8 cellular contexts compared by ENCODE assay signal in genomic region chr20:10090588-10091166, GRCh38. TPM values are rescaled to one million over a fixed set of nuclear protein-coding genes. Genes with fewer than 3 reads are reported as not detected.
DNase-seq lines count a peak whose midpoint lies in the region; ATAC-seq and TF ChIP-seq lines count a peak whose summit lies in the region.

No MANE protein-coding gene starts in this region.

- DNase-seq in activated naive CD8-positive, alpha-beta T cell treated with anti-CD3 and anti-CD28 coated beads, Interleukin-2, amount 50 U/mL, for 24 hours, result peak; percentile 3
- DNase-seq in activated naive CD8-positive, alpha-beta T cell treated with anti-CD3 and anti-CD28 coated beads for 36 hours, result no peak
- DNase-seq in NCI-H187 treated with DMSO at 0.1 percent for 48 hours (lab: John Stamatoyannopoulos, UW), result peak; percentile 40
- DNase-seq in activated CD4-positive, alpha-beta T cell treated with anti-CD3 and anti-CD28 coated beads for 4 hours, result peak; percentile 5 to 14
- DNase-seq in fibroblast of pulmonary artery (ENCODE audit: low read depth), result peak; percentile 72
- DNase-seq in omental fat pad (ENCODE audit: low spot score), result no peak
- DNase-seq in activated CD4-positive, CD25-positive, alpha-beta regulatory T cell treated with anti-CD3 and anti-CD28 coated beads, Interleukin-2, amount 50 U/mL, for 72 hours, result no peak

- no peak for ATAC-seq in activated naive CD8-positive, alpha-beta T cell treated with anti-CD3 and anti-CD28 coated beads, Interleukin-2, amount 50 U/mL, for 24 hours
- ATAC-seq in HG02852 (IDR thresholded peaks at IDR 0.05; ENCODE audit: unreplicated experiment) (peak; percentile 91), omental fat pad (ENCODE audit: low FRiP score) (peak; percentile 84)

- TF ChIP-seq CTCF in fibroblast of pulmonary artery (IDR thresholded peaks at IDR 0.05; ENCODE audit: low read length, missing control alignments) (peak; percentile 88), omental fat pad (IDR thresholded peaks at IDR 0.05) (peak in 1 of 3 donors; percentile 61)

- H3K36me3 Mint-ChIP-seq in activated naive CD8-positive, alpha-beta T cell treated with anti-CD3 and anti-CD28 coated beads, Interleukin-2, amount 50 U/mL, for 24 hours (ENCODE audit: low read depth), result no peaks in the 10 kb centered on the region
- H3K36me3 Mint-ChIP-seq in activated naive CD8-positive, alpha-beta T cell treated with anti-CD3 and anti-CD28 coated beads for 36 hours, result no peaks in the 10 kb centered on the region

- no peaks in the 10 kb centered on the region for H3K4me1 Mint-ChIP-seq in activated naive CD8-positive, alpha-beta T cell treated with anti-CD3 and anti-CD28 coated beads, Interleukin-2, amount 50 U/mL, for 24 hours
- no peaks in the 10 kb centered on the region for H3K4me1 Mint-ChIP-seq in activated naive CD8-positive, alpha-beta T cell treated with anti-CD3 and anti-CD28 coated beads for 36 hours

- H3K27ac Mint-ChIP-seq in activated naive CD8-positive, alpha-beta T cell treated with anti-CD3 and anti-CD28 coated beads, Interleukin-2, amount 50 U/mL, for 24 hours, result no peak overlapping the region
- H3K27ac Mint-ChIP-seq in activated naive CD8-positive, alpha-beta T cell treated with anti-CD3 and anti-CD28 coated beads for 36 hours, result no peak overlapping the region

- H3K27me3 Mint-ChIP-seq in activated naive CD8-positive, alpha-beta T cell treated with anti-CD3 and anti-CD28 coated beads, Interleukin-2, amount 50 U/mL, for 24 hours, result no peaks in the 10 kb centered on the region
- H3K27me3 Mint-ChIP-seq in activated naive CD8-positive, alpha-beta T cell treated with anti-CD3 and anti-CD28 coated beads for 36 hours, result no peaks in the 10 kb centered on the region

- H3K4me3 Mint-ChIP-seq in activated naive CD8-positive, alpha-beta T cell treated with anti-CD3 and anti-CD28 coated beads, Interleukin-2, amount 50 U/mL, for 24 hours, result no peak overlapping the region
- no peak overlapping the region for H3K4me3 Mint-ChIP-seq in activated naive CD8-positive, alpha-beta T cell treated with anti-CD3 and anti-CD28 coated beads for 36 hours

- H3K4me3 ChIP-seq in fibroblast of pulmonary artery (replicated peaks; ENCODE audit: low read depth, low read length), result no peak overlapping the region

- H3K9me3 Mint-ChIP-seq in activated naive CD8-positive, alpha-beta T cell treated with anti-CD3 and anti-CD28 coated beads, Interleukin-2, amount 50 U/mL, for 24 hours, result no peaks in the 10 kb centered on the region
- H3K9me3 Mint-ChIP-seq in activated naive CD8-positive, alpha-beta T cell treated with anti-CD3 and anti-CD28 coated beads for 36 hours, result no peaks in the 10 kb centered on the region

RNA-seq across cellular contexts. Expression of gene ANKEF1, which starts 55.9 kb away (rescaled TPM):
- total RNA-seq in activated naive CD8-positive, alpha-beta T cell treated with anti-CD3 and anti-CD28 coated beads for 36 hours, result 1 to 10 TPM; 3.5 to 3.6 TPM
- total RNA-seq in omental fat pad, result 1 to 10 TPM; 2.4 to 6.5 (median 4.4) TPM

Comparison
In these comparisons a context has a peak if more than half of its experiments do, and no peak if none do; other contexts are left out.
1. DNase-seq: peak in activated naive CD8-positive, alpha-beta T cell treated with anti-CD3 and anti-CD28 coated beads, Interleukin-2, amount 50 U/mL, for 24 hours (single experiment), NCI-H187 treated with DMSO at 0.1 percent for 48 hours (single experiment), activated CD4-positive, alpha-beta T cell treated with anti-CD3 and anti-CD28 coated beads for 4 hours (2 of 2) and fibroblast of pulmonary artery (single experiment); none in activated naive CD8-positive, alpha-beta T cell treated with anti-CD3 and anti-CD28 coated beads for 36 hours (single experiment), omental fat pad (single experiment) and activated CD4-positive, CD25-positive, alpha-beta regulatory T cell treated with anti-CD3 and anti-CD28 coated beads, Interleukin-2, amount 50 U/mL, for 72 hours (single experiment).